ENCODE assay signal across 21 cellular contexts in the genomic region with DNA sequence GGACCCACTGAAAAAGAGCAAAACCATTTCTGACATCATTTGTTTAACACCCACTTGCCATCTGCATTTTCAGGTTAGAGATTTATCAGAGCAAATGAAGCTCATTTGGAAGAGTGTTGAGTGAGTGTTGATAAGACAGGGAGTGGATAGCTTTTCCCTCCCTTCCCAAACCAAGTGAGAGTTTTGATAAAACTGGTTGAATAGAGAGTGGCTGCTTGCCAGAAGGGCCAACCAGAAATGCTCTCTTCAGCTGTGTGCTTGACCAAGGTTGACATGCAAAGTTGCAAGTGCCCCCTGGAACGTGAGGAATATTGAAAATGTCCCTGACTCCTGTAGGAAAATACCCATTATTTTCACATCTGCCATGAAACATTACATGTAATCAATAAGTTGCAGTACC.
"Had no signal": no experiment of that assay in that cellular context is flagged by ENCODE, and none has a peak within 500 bp of the region (broad histone marks: within the 10 kb centered on the region; RNA-seq: fewer than 3 reads in every experiment).

No MANE protein-coding gene starts in this region.

- H3K9me3 ChIP-seq: esophagus muscularis mucosa, gastroesophageal sphincter, heart left ventricle, lower lobe of right lung, neutrophil, right lobe of liver, thoracic aorta, transverse colon, vagina had no signal

- H3K4me1 ChIP-seq: esophagus muscularis mucosa, foreskin keratinocyte, gastroesophageal sphincter, heart left ventricle, lower lobe of right lung, parathyroid adenoma, right lobe of liver, transverse colon, vagina had no signal

- H3K79me2 ChIP-seq: parathyroid adenoma had no signal

- H3K9ac ChIP-seq: parathyroid adenoma had no signal

- ATAC-seq: foreskin keratinocyte; gastroesophageal sphincter; heart left ventricle; left colon; left ventricle myocardium superior; lower lobe of right lung; natural killer cell; right lobe of liver; stimulated activated naive B cell treated with anti-CD40 and anti-IgM and Interleukin-4, amounts not matched to agents 10 μg/mL and 1 μg/mL and 100 μg/mL, for 72 hours had no signal

- H3K27ac ChIP-seq: dorsolateral prefrontal cortex, esophagus muscularis mucosa, foreskin keratinocyte, gastroesophageal sphincter, heart left ventricle, lower lobe of right lung, neutrophil, parathyroid adenoma, right lobe of liver, thoracic aorta, transverse colon, vagina had no signal

- H2AFZ ChIP-seq: parathyroid adenoma had no signal

- H3K36me3 ChIP-seq: esophagus muscularis mucosa, gastroesophageal sphincter, heart left ventricle, lower lobe of right lung, neutrophil, right lobe of liver, thoracic aorta, transverse colon, vagina had no signal

- H3K27me3 ChIP-seq: esophagus muscularis mucosa, foreskin keratinocyte, gastroesophageal sphincter, heart left ventricle, neutrophil, right lobe of liver, transverse colon, vagina had no signal

- H3K4me3 ChIP-seq: dorsolateral prefrontal cortex, esophagus muscularis mucosa, gastroesophageal sphincter, heart left ventricle, lower lobe of right lung, right lobe of liver, thoracic aorta, transverse colon, vagina had no signal

- DNase-seq: dorsolateral prefrontal cortex; effector CD8-positive, alpha-beta T cell; foreskin keratinocyte; heart left ventricle; hippocampal formation; left colon; left ventricle myocardium superior; lower lobe of right lung; natural killer cell; right lobe of liver; small intestine; stimulated activated CD4-positive, alpha-beta T cell treated with anti-CD3 and anti-CD28 coated beads, Interleukin-15, amount 100 ng/mL, for 24 hours; stimulated activated CD4-positive, alpha-beta T cell treated with anti-CD3 and anti-CD28 coated beads, Interleukin-2, amount 100 ng/mL, for 48 hours; stimulated activated naive B cell treated with anti-CD40 and anti-IgM and Interleukin-4, amounts not matched to agents 10 μg/mL and 1 μg/mL and 100 μg/mL, for 72 hours; transverse colon had no signal
